In genomic region chr6:141809901-141810300, GRCh38 we compare ENCODE assay signal across 17 cellular contexts.
"Had no signal": no experiment of that assay in that cellular context is flagged by ENCODE, and none has a peak within 500 bp of the region (broad histone marks: within the 10 kb centered on the region; RNA-seq: fewer than 3 reads in every experiment).

No MANE protein-coding gene starts in this region.

- H3K4me1 ChIP-seq: adrenal gland, esophagus squamous epithelium, heart left ventricle had no signal

- DNase-seq: activated CD4-positive, alpha-beta T cell treated with anti-CD3 and anti-CD28 coated beads for 36 hours; activated CD8-positive, alpha-beta memory T cell treated with anti-CD3 and anti-CD28 coated beads, Interleukin-2, amount 50 U/mL, for 4 hours; activated CD8-positive, alpha-beta T cell treated with anti-CD3 and anti-CD28 coated beads, Interleukin-2, amount 10 ng/mL, durations not matched to agents 7 days and 5 days; activated effector memory CD4-positive, alpha-beta T cell treated with anti-CD3 and anti-CD28 coated beads, Interleukin-2, amount 50 U/mL, for 16 hours; activated T-cell treated with anti-CD3 and anti-CD28 coated beads, Interleukin-2, amount 50 U/mL, for 48 hours; adrenal gland; esophagus squamous epithelium; heart left ventricle; immature natural killer cell; mesendoderm; stimulated activated CD4-positive, alpha-beta T cell treated with anti-CD3 and anti-CD28 coated beads, Interleukin-12 subunit alpha, Interleukin-12 subunit beta, amount 100 ng/mL, for 4 hours; stimulated activated CD4-positive, alpha-beta T cell treated with anti-CD3 and anti-CD28 coated beads, Interleukin-2, amount 100 ng/mL, for 24 hours had no signal

- H3K27ac ChIP-seq: adrenal gland, esophagus squamous epithelium, heart left ventricle, thoracic aorta had no signal

- H3K27me3 ChIP-seq: adrenal gland, esophagus squamous epithelium, heart left ventricle had no signal

- FAIRE-seq: colon, frontal cortex had no signal

- H3K4me3 ChIP-seq: adrenal gland, esophagus squamous epithelium, heart left ventricle, thoracic aorta had no signal

- H3K36me3 ChIP-seq: adrenal gland, esophagus squamous epithelium, heart left ventricle, thoracic aorta had no signal

- H3K9me3 ChIP-seq: adrenal gland, esophagus squamous epithelium, heart left ventricle, thoracic aorta had no signal

- ATAC-seq: activated CD4-positive, alpha-beta T cell treated with anti-CD3 and anti-CD28 coated beads for 36 hours; activated CD8-positive, alpha-beta T cell treated with anti-CD3 and anti-CD28 coated beads, Interleukin-2, amount 10 ng/mL, durations not matched to agents 7 days and 5 days; heart left ventricle; natural killer cell treated with Interleukin-12 subunit alpha and Interleukin-12 subunit beta and Interleukin-15 and Interleukin-18, amount 100 ng/mL, for 72 hours; stimulated activated effector memory CD8-positive, alpha-beta T cell treated with anti-CD3 and anti-CD28 coated beads, Interleukin-12 subunit alpha, Interleukin-12 subunit beta, amount 100 ng/mL, for 72 hours had no signal
